ENCODE assay signal across 1 cellular context in the genomic region with DNA sequence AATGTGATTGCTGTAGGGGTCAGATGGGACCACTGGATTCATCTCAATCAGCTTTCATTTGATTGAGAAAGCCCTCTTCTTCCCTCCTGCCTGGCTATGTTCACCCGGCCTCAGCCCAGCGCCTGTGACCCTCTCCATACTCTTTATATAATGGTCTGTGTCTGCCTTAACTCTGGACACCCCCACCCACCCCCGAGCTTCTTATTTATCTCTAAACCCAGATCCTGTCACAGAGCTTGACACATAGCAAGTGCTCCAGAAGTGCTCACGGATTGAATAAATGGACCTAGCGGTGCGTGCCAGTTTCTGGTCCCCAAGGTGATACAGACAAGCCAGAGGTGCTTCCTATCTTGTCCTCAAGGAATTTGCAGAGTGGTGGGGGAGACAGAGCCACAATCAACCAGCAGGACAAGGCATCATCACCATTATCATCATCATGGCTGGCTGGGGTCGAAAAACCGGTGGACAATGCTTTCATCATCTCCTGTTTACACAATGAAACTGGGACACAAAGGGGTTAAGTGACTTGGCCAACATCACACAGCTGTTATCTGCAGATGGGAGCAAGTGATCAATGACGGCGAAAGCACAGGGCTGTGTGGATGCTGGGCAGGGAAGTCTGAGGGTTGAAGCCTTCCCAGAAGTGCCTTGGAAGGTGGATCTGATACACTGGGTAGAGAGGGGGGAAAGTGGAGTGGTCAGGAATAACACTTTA.
TF ChIP-seq lines count a peak whose summit lies in the region.

No MANE protein-coding gene starts in this region.

TF ChIP-seq in H1, 55 proteins besides CTCF, POLR2A, EP300 and RAD21:
- TF ChIP-seq, protein P1, sequence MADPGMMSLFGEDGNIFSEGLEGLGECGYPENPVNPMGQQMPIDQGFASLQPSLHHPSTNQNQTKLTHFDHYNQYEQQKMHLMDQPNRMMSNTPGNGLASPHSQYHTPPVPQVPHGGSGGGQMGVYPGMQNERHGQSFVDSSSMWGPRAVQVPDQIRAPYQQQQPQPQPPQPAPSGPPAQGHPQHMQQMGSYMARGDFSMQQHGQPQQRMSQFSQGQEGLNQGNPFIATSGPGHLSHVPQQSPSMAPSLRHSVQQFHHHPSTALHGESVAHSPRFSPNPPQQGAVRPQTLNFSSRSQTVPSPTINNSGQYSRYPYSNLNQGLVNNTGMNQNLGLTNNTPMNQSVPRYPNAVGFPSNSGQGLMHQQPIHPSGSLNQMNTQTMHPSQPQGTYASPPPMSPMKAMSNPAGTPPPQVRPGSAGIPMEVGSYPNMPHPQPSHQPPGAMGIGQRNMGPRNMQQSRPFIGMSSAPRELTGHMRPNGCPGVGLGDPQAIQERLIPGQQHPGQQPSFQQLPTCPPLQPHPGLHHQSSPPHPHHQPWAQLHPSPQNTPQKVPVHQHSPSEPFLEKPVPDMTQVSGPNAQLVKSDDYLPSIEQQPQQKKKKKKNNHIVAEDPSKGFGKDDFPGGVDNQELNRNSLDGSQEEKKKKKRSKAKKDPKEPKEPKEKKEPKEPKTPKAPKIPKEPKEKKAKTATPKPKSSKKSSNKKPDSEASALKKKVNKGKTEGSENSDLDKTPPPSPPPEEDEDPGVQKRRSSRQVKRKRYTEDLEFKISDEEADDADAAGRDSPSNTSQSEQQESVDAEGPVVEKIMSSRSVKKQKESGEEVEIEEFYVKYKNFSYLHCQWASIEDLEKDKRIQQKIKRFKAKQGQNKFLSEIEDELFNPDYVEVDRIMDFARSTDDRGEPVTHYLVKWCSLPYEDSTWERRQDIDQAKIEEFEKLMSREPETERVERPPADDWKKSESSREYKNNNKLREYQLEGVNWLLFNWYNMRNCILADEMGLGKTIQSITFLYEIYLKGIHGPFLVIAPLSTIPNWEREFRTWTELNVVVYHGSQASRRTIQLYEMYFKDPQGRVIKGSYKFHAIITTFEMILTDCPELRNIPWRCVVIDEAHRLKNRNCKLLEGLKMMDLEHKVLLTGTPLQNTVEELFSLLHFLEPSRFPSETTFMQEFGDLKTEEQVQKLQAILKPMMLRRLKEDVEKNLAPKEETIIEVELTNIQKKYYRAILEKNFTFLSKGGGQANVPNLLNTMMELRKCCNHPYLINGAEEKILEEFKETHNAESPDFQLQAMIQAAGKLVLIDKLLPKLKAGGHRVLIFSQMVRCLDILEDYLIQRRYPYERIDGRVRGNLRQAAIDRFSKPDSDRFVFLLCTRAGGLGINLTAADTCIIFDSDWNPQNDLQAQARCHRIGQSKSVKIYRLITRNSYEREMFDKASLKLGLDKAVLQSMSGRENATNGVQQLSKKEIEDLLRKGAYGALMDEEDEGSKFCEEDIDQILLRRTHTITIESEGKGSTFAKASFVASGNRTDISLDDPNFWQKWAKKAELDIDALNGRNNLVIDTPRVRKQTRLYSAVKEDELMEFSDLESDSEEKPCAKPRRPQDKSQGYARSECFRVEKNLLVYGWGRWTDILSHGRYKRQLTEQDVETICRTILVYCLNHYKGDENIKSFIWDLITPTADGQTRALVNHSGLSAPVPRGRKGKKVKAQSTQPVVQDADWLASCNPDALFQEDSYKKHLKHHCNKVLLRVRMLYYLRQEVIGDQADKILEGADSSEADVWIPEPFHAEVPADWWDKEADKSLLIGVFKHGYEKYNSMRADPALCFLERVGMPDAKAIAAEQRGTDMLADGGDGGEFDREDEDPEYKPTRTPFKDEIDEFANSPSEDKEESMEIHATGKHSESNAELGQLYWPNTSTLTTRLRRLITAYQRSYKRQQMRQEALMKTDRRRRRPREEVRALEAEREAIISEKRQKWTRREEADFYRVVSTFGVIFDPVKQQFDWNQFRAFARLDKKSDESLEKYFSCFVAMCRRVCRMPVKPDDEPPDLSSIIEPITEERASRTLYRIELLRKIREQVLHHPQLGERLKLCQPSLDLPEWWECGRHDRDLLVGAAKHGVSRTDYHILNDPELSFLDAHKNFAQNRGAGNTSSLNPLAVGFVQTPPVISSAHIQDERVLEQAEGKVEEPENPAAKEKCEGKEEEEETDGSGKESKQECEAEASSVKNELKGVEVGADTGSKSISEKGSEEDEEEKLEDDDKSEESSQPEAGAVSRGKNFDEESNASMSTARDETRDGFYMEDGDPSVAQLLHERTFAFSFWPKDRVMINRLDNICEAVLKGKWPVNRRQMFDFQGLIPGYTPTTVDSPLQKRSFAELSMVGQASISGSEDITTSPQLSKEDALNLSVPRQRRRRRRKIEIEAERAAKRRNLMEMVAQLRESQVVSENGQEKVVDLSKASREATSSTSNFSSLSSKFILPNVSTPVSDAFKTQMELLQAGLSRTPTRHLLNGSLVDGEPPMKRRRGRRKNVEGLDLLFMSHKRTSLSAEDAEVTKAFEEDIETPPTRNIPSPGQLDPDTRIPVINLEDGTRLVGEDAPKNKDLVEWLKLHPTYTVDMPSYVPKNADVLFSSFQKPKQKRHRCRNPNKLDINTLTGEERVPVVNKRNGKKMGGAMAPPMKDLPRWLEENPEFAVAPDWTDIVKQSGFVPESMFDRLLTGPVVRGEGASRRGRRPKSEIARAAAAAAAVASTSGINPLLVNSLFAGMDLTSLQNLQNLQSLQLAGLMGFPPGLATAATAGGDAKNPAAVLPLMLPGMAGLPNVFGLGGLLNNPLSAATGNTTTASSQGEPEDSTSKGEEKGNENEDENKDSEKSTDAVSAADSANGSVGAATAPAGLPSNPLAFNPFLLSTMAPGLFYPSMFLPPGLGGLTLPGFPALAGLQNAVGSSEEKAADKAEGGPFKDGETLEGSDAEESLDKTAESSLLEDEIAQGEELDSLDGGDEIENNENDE (IDR thresholded peaks at IDR 0.05; ENCODE audit: insufficient replicate concordance, low read length) = no peak
- TF ChIP-seq HDAC6 (IDR thresholded peaks at IDR 0.05; ENCODE audit: low read depth, low read length) = no peak
- no peak for TF ChIP-seq NANOG (IDR thresholded peaks at IDR 0.05; ENCODE audit: insufficient read depth, low read depth, low read length, poor library complexity, severe bottlenecking)
